In the genomic region with DNA sequence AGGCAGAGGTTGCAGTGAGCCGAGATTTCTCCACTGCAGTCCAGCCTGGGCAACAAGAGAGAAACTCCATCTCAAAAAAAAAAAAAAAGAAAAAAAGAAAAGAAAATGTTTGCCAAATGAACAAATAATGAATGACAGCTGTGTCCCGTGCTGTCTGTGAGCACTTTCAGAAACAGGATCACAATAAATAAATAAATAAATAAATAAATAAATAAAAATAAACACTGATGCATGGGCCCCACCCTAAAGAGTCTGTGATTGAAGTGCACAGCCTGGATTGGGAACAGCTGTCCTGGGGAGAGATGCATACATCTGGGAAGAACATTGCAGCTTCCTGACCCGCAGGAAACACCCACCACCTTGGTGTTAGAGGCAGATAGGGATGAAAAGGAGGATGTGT, we compare ENCODE assay signal across 25 cellular contexts.
"Had no signal": no experiment of that assay in that cellular context is flagged by ENCODE, and none has a peak within 500 bp of the region (broad histone marks: within the 10 kb centered on the region; RNA-seq: fewer than 3 reads in every experiment).

No MANE protein-coding gene starts in this region.

- DNase-seq: naive thymus-derived CD4-positive, alpha-beta T cell; natural killer cell; occipital lobe; ovary; psoas muscle; right cardiac atrium; right lobe of liver; sigmoid colon; small intestine; stimulated activated CD4-positive, alpha-beta T cell treated with anti-CD3 and anti-CD28 coated beads, Interleukin-15, amount 100 ng/mL, for 24 hours; stimulated activated CD4-positive, alpha-beta T cell treated with anti-CD3 and anti-CD28 coated beads, Interleukin-2, amount 100 ng/mL, for 24 hours; stimulated activated CD4-positive, alpha-beta T cell treated with anti-CD3 and anti-CD28 coated beads, Interleukin-2, amount 100 ng/mL, for 48 hours; stimulated activated CD4-positive, alpha-beta T cell treated with anti-CD3 and anti-CD28 coated beads, Interleukin-4, amount 100 ng/mL, for 24 hours; stimulated activated naive B cell treated with anti-CD40 and anti-IgM and Interleukin-4, amounts not matched to agents 10 μg/mL and 1 μg/mL and 100 μg/mL, for 72 hours; stimulated activated naive CD4-positive, alpha-beta T cell treated with Interleukin-2 at 50 U/mL for 16 hours; stomach; thyroid gland; trophoblast cell; upper lobe of left lung had no signal

- ATAC-seq: naive thymus-derived CD4-positive, alpha-beta T cell; natural killer cell; psoas muscle; right cardiac atrium; right lobe of liver; stimulated activated effector memory CD8-positive, alpha-beta T cell treated with anti-CD3 and anti-CD28 coated beads, Interleukin-12 subunit alpha, Interleukin-12 subunit beta, amount 100 ng/mL, for 72 hours; stimulated activated naive B cell treated with anti-CD40 and anti-IgM and Interleukin-4, amounts not matched to agents 10 μg/mL and 1 μg/mL and 100 μg/mL, for 72 hours had no signal

- FAIRE-seq: small intestine, urothelium cell line had no signal

- H3K27ac ChIP-seq: ovary, parathyroid adenoma, psoas muscle, right lobe of liver, sigmoid colon, stomach, thoracic aorta, thyroid gland, tibial nerve, upper lobe of left lung, vagina had no signal

- H3K36me3 ChIP-seq: ovary, right lobe of liver, sigmoid colon, stomach, thoracic aorta, thyroid gland, tibial nerve, upper lobe of left lung, vagina had no signal

- H3K27me3 ChIP-seq: ovary, right lobe of liver, sigmoid colon, stomach, thyroid gland, tibial nerve, upper lobe of left lung, vagina had no signal

- H3K9ac ChIP-seq: parathyroid adenoma had no signal

- H3K4me1 ChIP-seq: parathyroid adenoma, psoas muscle, right lobe of liver, sigmoid colon, stomach, thyroid gland, tibial nerve, upper lobe of left lung, vagina had no signal

- H2AFZ ChIP-seq: parathyroid adenoma had no signal

- H3K9me3 ChIP-seq: ovary, psoas muscle, right lobe of liver, thoracic aorta, thyroid gland, upper lobe of left lung, vagina had no signal

- H3K4me3 ChIP-seq: ovary, psoas muscle, right lobe of liver, sigmoid colon, stomach, thoracic aorta, thyroid gland, tibial nerve, upper lobe of left lung, vagina had no signal
